Comparison of ENCODE assay signal across 8 cellular contexts in the genomic region with DNA sequence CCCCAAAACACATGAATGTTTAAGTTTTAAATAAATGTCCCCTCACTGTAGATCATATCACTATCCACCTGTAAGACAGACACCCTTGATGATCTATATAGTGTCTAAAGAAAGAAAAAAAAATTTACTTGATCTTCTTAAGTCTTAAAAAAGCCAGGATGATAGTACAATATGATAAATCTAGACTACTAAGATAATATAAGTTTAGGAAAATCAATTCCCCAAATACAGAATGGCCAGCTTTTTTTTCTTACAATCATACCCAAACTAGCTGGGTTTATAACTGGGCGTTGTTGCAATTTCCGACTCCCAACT. TPM values are rescaled to one million over a fixed set of nuclear protein-coding genes. Genes with fewer than 3 reads are reported as not detected.
DNase-seq lines count a peak whose midpoint lies in the region; ATAC-seq and TF ChIP-seq lines count a peak whose summit lies in the region.

No MANE protein-coding gene starts in this region.

- H3K4me3 ChIP-seq in GM08714 (ENCODE audit: low read length), result peak overlapping the region; percentile 61
- H3K4me3 ChIP-seq in heart left ventricle, result peak overlapping the region in 5 of 12 donors; percentile 6 to 52 (median 17)
- peak overlapping the region; percentile 25 for H3K4me3 ChIP-seq in skeletal muscle satellite cell (ENCODE audit: low read length)

- peak overlapping the region; percentile 78 to 90 (median 81) for H3K4me3 Mint-ChIP-seq in T-cell

- H3K4me1 Mint-ChIP-seq in T-cell, result peaks cover 95 to 97% (median 95%) of the 10 kb centered on the region in 3 donors

- peaks cover 0 to 80% (median 55%) of the 10 kb centered on the region in 9 donors for H3K36me3 ChIP-seq in heart left ventricle
- H3K36me3 ChIP-seq in skeletal muscle satellite cell (ENCODE audit: insufficient read depth, low read length), result peaks cover 66% of the 10 kb centered on the region

- POLR2A ChIA-PET in T-cell (lab: Charles Lee), result no interaction called here

- no peak for TF ChIP-seq CTCF in heart left ventricle (IDR thresholded peaks at IDR 0.05)

- CTCF ChIA-PET in T-cell (lab: Charles Lee), result interaction anchor here (0.7 to 3.8 kb wide), 12 partner anchors 10 to 360 kb away, joined by 3 to 34 read pairs (median 5); no protein-coding TSS in a partner anchor

- H3K9me3 ChIP-seq in heart left ventricle (no peaks in the 10 kb centered on the region), skeletal muscle satellite cell (replicated peaks; ENCODE audit: low read length) (no peaks in the 10 kb centered on the region)

- DNase-seq in T-cell, result no peak
- no peak for DNase-seq in heart left ventricle
- DNase-seq in GF-D8 (lab: John Stamatoyannopoulos, UW), result no peak
- no peak for DNase-seq in DMS79 treated with DMSO at 0.1 percent for 48 hours (lab: John Stamatoyannopoulos, UW)
- DNase-seq in NCI-H345 (lab: John Stamatoyannopoulos, UW), result no peak

- peak overlapping the region; percentile 79 for H3K9ac ChIP-seq in skeletal muscle satellite cell (ENCODE audit: low read depth, low read length)

- peak overlapping the region; percentile 74 for H3K4me2 ChIP-seq in skeletal muscle satellite cell (ENCODE audit: low read length)

- H3K4me1 ChIP-seq in heart left ventricle (peaks cover 0 to 71% (median 38%) of the 10 kb centered on the region in 12 donors), skeletal muscle satellite cell (ENCODE audit: control insufficient read depth, insufficient read depth, low read length) (peaks cover 45% of the 10 kb centered on the region)

- H3K27ac ChIP-seq in heart left ventricle, result peak overlapping the region in 10 of 12 donors; percentile 10 to 91 (median 52)

- 77 to 80% (median 78%) methylated on average over 2 of the region's 2 CpGs for WGBS in heart left ventricle, 4 donors

- ATAC-seq in T-cell (replicated peaks in 1 of 4), result peak in 1 of 4 experiments; percentile 1
- ATAC-seq in heart left ventricle, result no peak
- ATAC-seq in HG02610 (IDR thresholded peaks at IDR 0.05; ENCODE audit: unreplicated experiment), result no peak

- H3K36me3 Mint-ChIP-seq in T-cell, result peaks cover 56% of the 10 kb centered on the region

- no peak for TF ChIP-seq POLR2A in heart left ventricle (IDR thresholded peaks at IDR 0.05)

- intact Hi-C loops in heart left ventricle (cut with DNase I), result loop anchor here (1.0 to 10.0 kb wide), 19 partner anchors 156 to 626 kb away; partner anchors contain the start of gene PFDN4 (in 2 of the 10)

- H3K27me3 ChIP-seq in heart left ventricle (no peaks in the 10 kb centered on the region), skeletal muscle satellite cell (ENCODE audit: control insufficient read depth, insufficient read depth, low read length) (no peaks in the 10 kb centered on the region)

- peak overlapping the region; percentile 92 to 95 for H3K27ac Mint-ChIP-seq in T-cell

- no peaks in the 10 kb centered on the region for H3K9me3 Mint-ChIP-seq in T-cell

- no peaks in the 10 kb centered on the region for H3K27me3 Mint-ChIP-seq in T-cell

RNA-seq across cellular contexts. Expression of gene ZNF217, which starts 14.4 kb away (rescaled TPM):
- total RNA-seq in T-cell (10 to 100 TPM; 57.6 to 92.4 (median 87.5) TPM), heart left ventricle (10 to 100 TPM in 2 of 9 donors, 1 to 10 TPM in 7; 5.4 to 24.1 (median 8.6) TPM)
- polyA plus RNA-seq in heart left ventricle, result 1 to 10 TPM; 3.7 to 5.0 TPM
- 12.2 and 14.9 TPM in 2 replicates for total RNA-seq in skeletal muscle satellite cell (2012; rRNA removed)
